ENCODE assay signal across 25 cellular contexts in the genomic region with DNA sequence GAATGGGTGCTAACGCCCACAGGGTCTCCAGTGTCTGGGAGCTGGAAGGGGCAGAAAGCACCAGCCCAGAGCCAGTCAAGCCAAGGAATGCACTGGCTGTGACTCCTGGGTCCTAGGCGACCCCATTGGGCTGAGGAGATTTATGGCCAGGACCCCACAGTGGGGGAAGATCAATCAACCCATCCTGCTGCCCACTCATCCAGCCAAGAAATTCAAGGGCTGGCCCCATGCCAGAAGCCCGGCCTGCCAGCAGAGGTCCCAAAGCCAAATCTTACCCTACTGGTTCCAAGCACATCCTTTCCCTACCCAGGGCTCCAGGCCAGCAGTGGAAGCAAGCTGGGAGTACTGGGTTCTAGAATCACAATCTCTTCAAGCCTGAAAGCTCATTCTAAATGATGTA. TPM values are rescaled to one million over a fixed set of nuclear protein-coding genes. Genes with fewer than 3 reads are reported as not detected.
A peak's percentile ranks its signal among the peaks of the same experiment; 100 is the strongest.
DNase-seq lines count a peak whose midpoint lies in the region; FAIRE-seq and TF ChIP-seq lines count a peak whose summit lies in the region.
"Had no signal": no experiment of that assay in that cellular context is flagged by ENCODE, and none has a peak within 500 bp of the region (broad histone marks: within the 10 kb centered on the region; RNA-seq: fewer than 3 reads in every experiment).

No MANE protein-coding gene starts in this region.

- no peaks in the 10 kb centered on the region for H3K36me3 ChIP-seq in spleen
- H3K36me3 ChIP-seq: Peyer's patch had no signal

- no peaks in the 10 kb centered on the region for H3K36me3 Mint-ChIP-seq in activated naive CD4-positive, alpha-beta T cell treated with anti-CD3 and anti-CD28 coated beads, Interleukin-2, amount 10 ng/mL, durations not matched to agents 7 days and 5 days
- no peaks in the 10 kb centered on the region for H3K36me3 Mint-ChIP-seq in activated naive CD4-positive, alpha-beta T cell treated with anti-CD3 and anti-CD28 coated beads for 36 hours (ENCODE audit: low read depth)

- intact Hi-C loops in spleen (cut with DNase I; ENCODE audit: low total_unique reads), result loop anchor here (10.0 kb wide), 1 partner anchor 228 kb away; no protein-coding TSS in a partner anchor
- intact Hi-C loops in activated naive CD4-positive, alpha-beta T cell treated with anti-CD3 and anti-CD28 coated beads for 36 hours (cut with micrococcal nuclease), result no loop called here

- TF ChIP-seq POLR2A in spleen (IDR thresholded peaks at IDR 0.05), result no peak

- no peaks in the 10 kb centered on the region for H3K9me3 Mint-ChIP-seq in activated naive CD4-positive, alpha-beta T cell treated with anti-CD3 and anti-CD28 coated beads, Interleukin-2, amount 10 ng/mL, durations not matched to agents 7 days and 5 days
- H3K9me3 Mint-ChIP-seq in activated naive CD4-positive, alpha-beta T cell treated with anti-CD3 and anti-CD28 coated beads for 36 hours, result no peaks in the 10 kb centered on the region

- CTCF ChIA-PET in activated naive CD4-positive, alpha-beta T cell treated with anti-CD3 and anti-CD28 coated beads, Interleukin-2, amount 10 ng/mL, durations not matched to agents 7 days and 5 days (lab: Charles Lee), result no interaction called here
- CTCF ChIA-PET in activated naive CD4-positive, alpha-beta T cell treated with anti-CD3 and anti-CD28 coated beads for 36 hours (lab: Charles Lee), result interaction anchor here (0.8 kb wide), 1 partner anchor 18 kb away, joined by 3 read pairs; no protein-coding TSS in a partner anchor

- H3K4me3 Mint-ChIP-seq in activated naive CD4-positive, alpha-beta T cell treated with anti-CD3 and anti-CD28 coated beads, Interleukin-2, amount 10 ng/mL, durations not matched to agents 7 days and 5 days, result no peak overlapping the region
- no peak overlapping the region for H3K4me3 Mint-ChIP-seq in activated naive CD4-positive, alpha-beta T cell treated with anti-CD3 and anti-CD28 coated beads for 36 hours

- H3K4me1 Mint-ChIP-seq in activated naive CD4-positive, alpha-beta T cell treated with anti-CD3 and anti-CD28 coated beads, Interleukin-2, amount 10 ng/mL, durations not matched to agents 7 days and 5 days, result no peaks in the 10 kb centered on the region
- no peaks in the 10 kb centered on the region for H3K4me1 Mint-ChIP-seq in activated naive CD4-positive, alpha-beta T cell treated with anti-CD3 and anti-CD28 coated beads for 36 hours (ENCODE audit: low read depth)

- H3K27ac ChIP-seq in spleen, result no peak overlapping the region
- H3K27ac ChIP-seq: C4-2B, HL-60, Peyer's patch had no signal

- peak; percentile 3 for DNase-seq in activated naive CD4-positive, alpha-beta T cell treated with anti-CD3 and anti-CD28 coated beads, Interleukin-2, amount 10 ng/mL, durations not matched to agents 7 days and 5 days
- DNase-seq in activated naive CD4-positive, alpha-beta T cell (lab: John Stamatoyannopoulos, UW), result no peak
- peak; percentile 24 for DNase-seq in SK-MEL-5 (ENCODE audit: low read depth, low spot score)
- DNase-seq in iPS-NIHi11 (ENCODE audit: low spot score), result peak; percentile 37
- peak; percentile 50 for DNase-seq in spleen
- no peak for DNase-seq in activated naive CD4-positive, alpha-beta T cell treated with anti-CD3 and anti-CD28 coated beads for 36 hours
- DNase-seq in stimulated activated CD4-positive, alpha-beta T cell treated with anti-CD3 and anti-CD28 coated beads, Interleukin-2, amount 100 ng/mL, for 24 hours, result no peak
- no peak for DNase-seq in D721Med (ENCODE audit: insufficient read length, low spot score)
- DNase-seq: DND-41, GDM1, KG1, NCI-H1105, NCI-H187, NCI-H2171 treated with DMSO at 0.1 percent for 48 hours, NCI-H82, Peyer's patch, SHP77 treated with DMSO at 0.1 percent for 48 hours had no signal

- H3K27ac Mint-ChIP-seq in activated naive CD4-positive, alpha-beta T cell treated with anti-CD3 and anti-CD28 coated beads, Interleukin-2, amount 10 ng/mL, durations not matched to agents 7 days and 5 days, result no peak overlapping the region
- H3K27ac Mint-ChIP-seq in activated naive CD4-positive, alpha-beta T cell treated with anti-CD3 and anti-CD28 coated beads for 36 hours, result no peak overlapping the region

- in situ Hi-C loops in SK-MEL-5 (cut with HindIII; ENCODE audit: low pct_unique_long_range_greater_than_20kb, low sequenced_read_pairs), result no loop called here

- WGBS in spleen, 5 donors, result 43 to 74% (median 61%) methylated on average over 3 of the region's 3 CpGs

- TF ChIP-seq CTCF in spleen (IDR thresholded peaks at IDR 0.05 in 8 of 11, conservative IDR thresholded peaks at IDR 0.05 in 3 of 11) (no peak), D721Med (IDR thresholded peaks at IDR 0.05; ENCODE audit: insufficient read depth, missing control alignments) (no peak)

- peaks cover 0 to 16% (median 10%) of the 10 kb centered on the region in 6 donors for H3K4me1 ChIP-seq in spleen

- H3K27me3 Mint-ChIP-seq in activated naive CD4-positive, alpha-beta T cell treated with anti-CD3 and anti-CD28 coated beads, Interleukin-2, amount 10 ng/mL, durations not matched to agents 7 days and 5 days, result peaks cover 49% of the 10 kb centered on the region
- H3K27me3 Mint-ChIP-seq in activated naive CD4-positive, alpha-beta T cell treated with anti-CD3 and anti-CD28 coated beads for 36 hours (ENCODE audit: low read depth), result peaks cover 20% of the 10 kb centered on the region

- no peak overlapping the region for H3K4me3 ChIP-seq in spleen
- H3K4me3 ChIP-seq: Peyer's patch had no signal

- FAIRE-seq in D721Med (lab: Jason Lieb, UNC), result no peak
- FAIRE-seq: A204.1, GM12892, GM19239 had no signal

- H3K9me3 ChIP-seq in spleen, result no peaks in the 10 kb centered on the region
- H3K9me3 ChIP-seq: Caco-2, Peyer's patch had no signal

- peaks cover 0 to 29% (median 0%) of the 10 kb centered on the region in 7 donors for H3K27me3 ChIP-seq in spleen (replicated peaks in 1 of 7)
- H3K27me3 ChIP-seq: Peyer's patch had no signal

RNA-seq across cellular contexts. Expression of gene PDZK1IP1, which starts 6.8 kb away (rescaled TPM):
- total RNA-seq in SK-MEL-5 (2014; rRNA removed; shearing (Covaris generic)), result not detected in 2 replicates
- not detected in 2 replicates for polyA plus RNA-seq in SK-MEL-5 (2015; cell fraction: cytosol; rRNA removed)
- polyA plus RNA-seq in SK-MEL-5 (2015; cell fraction: nucleus; rRNA removed), result not detected in 2 replicates
- 10 to 100 TPM in 1 of 7 donors, 1 to 10 TPM in 5, under 1 TPM in 1; 0.76 to 11.0 (median 4.0) TPM for total RNA-seq in spleen
- polyA plus RNA-seq in spleen, result 1 to 10 TPM in 1 of 3 donors, under 1 TPM in 2; 0.22 to 8.3 (median 0.41) TPM
- not detected for total RNA-seq in activated naive CD4-positive, alpha-beta T cell treated with anti-CD3 and anti-CD28 coated beads for 36 hours
- total RNA-seq: NCI-H460 had no signal

RNA-seq across cellular contexts. Expression of gene TAL1, which starts 35.4 kb away (rescaled TPM):
- 0.13 TPM in 2 replicates for total RNA-seq in SK-MEL-5 (2014; rRNA removed; shearing (Covaris generic))
- polyA plus RNA-seq in SK-MEL-5 (2015; cell fraction: cytosol; rRNA removed), result 0.08 and 0.13 TPM in 2 replicates
- not detected in 2 replicates for polyA plus RNA-seq in SK-MEL-5 (2015; cell fraction: nucleus; rRNA removed)
- total RNA-seq in spleen, result 10 to 100 TPM; 12.9 to 24.5 (median 16.0) TPM
- polyA plus RNA-seq in spleen, result 10 to 100 TPM in 1 of 3 donors, 1 to 10 TPM in 2; 2.9 to 12.1 (median 4.4) TPM
- not detected for total RNA-seq in activated naive CD4-positive, alpha-beta T cell treated with anti-CD3 and anti-CD28 coated beads for 36 hours
- total RNA-seq: MCF 10A, NCI-H460 had no signal

RNA-seq across cellular contexts. Expression of gene CYP4A22, which starts 59.4 kb away (rescaled TPM):
- total RNA-seq in SK-MEL-5 (2014; rRNA removed; shearing (Covaris generic)), result not detected in 2 replicates
- polyA plus RNA-seq in SK-MEL-5 (2015; cell fraction: cytosol; rRNA removed), result not detected in 2 replicates
- not detected in 2 replicates for polyA plus RNA-seq in SK-MEL-5 (2015; cell fraction: nucleus; rRNA removed)
- under 1 TPM in 1 of 7 donors, not detected in 6; 0.43 TPM for total RNA-seq in spleen
- not detected for polyA plus RNA-seq in spleen
- not detected for total RNA-seq in activated naive CD4-positive, alpha-beta T cell treated with anti-CD3 and anti-CD28 coated beads for 36 hours
- total RNA-seq: Caco-2, MCF 10A, NCI-H460 had no signal

Comparison
In these comparisons a context has a peak if more than half of its experiments do, and no peak if none do; other contexts are left out.
1. DNase-seq: peak in activated naive CD4-positive, alpha-beta T cell treated with anti-CD3 and anti-CD28 coated beads, Interleukin-2, amount 10 ng/mL, durations not matched to agents 7 days and 5 days (single experiment), SK-MEL-5 (single experiment), iPS-NIHi11 (single experiment) and spleen (single experiment); none in activated naive CD4-positive, alpha-beta T cell (0 of 4), activated naive CD4-positive, alpha-beta T cell treated with anti-CD3 and anti-CD28 coated beads for 36 hours (single experiment), stimulated activated CD4-positive, alpha-beta T cell treated with anti-CD3 and anti-CD28 coated beads, Interleukin-2, amount 100 ng/mL, for 24 hours (0 of 2) and D721Med (single experiment).
2. RNA of gene TAL1, which starts 35.4 kb away (total RNA-seq): 12.9 to 24.5 TPM in spleen; not detected in activated naive CD4-positive, alpha-beta T cell treated with anti-CD3 and anti-CD28 coated beads for 36 hours and 0.13 TPM in SK-MEL-5; every median in the first group is over 10 times any median in the second.